In genomic region chr19:19776206-19777008, GRCh38 we compare ENCODE assay signal across 8 cellular contexts. TPM values are rescaled to one million over a fixed set of nuclear protein-coding genes. Genes with fewer than 3 reads are reported as not detected.
DNase-seq lines count a peak whose midpoint lies in the region; ATAC-seq and TF ChIP-seq lines count a peak whose summit lies in the region.

No MANE protein-coding gene starts in this region.

- peak; percentile 100 for ATAC-seq in stimulated activated naive CD8-positive, alpha-beta T cell treated with anti-CD3 and anti-CD28 coated beads, Interleukin-15, Interleukin-2, amounts not matched to agents 100 U/mL and 50 U/mL, for 24 hours

- H3K18ac ChIP-seq in H9 (ENCODE audit: insufficient read length, low read depth, low read length), result no peak overlapping the region

- peak; percentile 92 for TF ChIP-seq POLR2A in Raji (IDR thresholded peaks at IDR 0.05; ENCODE audit: insufficient read depth, low read depth, low read length)

- H3K27ac Mint-ChIP-seq in H9 (peak overlapping the region; percentile 85 to 98 (median 93); a peak in 6 of 7 replicates), nephron (peak overlapping the region; percentile 83 to 98 (median 94))

- no peak overlapping the region for H4K8ac ChIP-seq in H9 (replicated peaks; ENCODE audit: insufficient read length, low read depth, low read length)

- no peak overlapping the region for H2AFZ ChIP-seq in H9 (ENCODE audit: low read length)

- H2BK5ac ChIP-seq in H9 (ENCODE audit: insufficient read length, low read length), result no peak overlapping the region

- no peaks in the 10 kb centered on the region for H3K79me2 ChIP-seq in H9 (ENCODE audit: insufficient read depth, low read length)

- H3K4me1 ChIP-seq in ES-I3 (ENCODE audit: insufficient read depth, low read length) (peaks cover 4% of the 10 kb centered on the region; the same call in 1 of the 2 replicates), H9 (ENCODE audit: insufficient read depth, low read length) (no peaks in the 10 kb centered on the region; the same call in 1 of the 2 replicates)

- TF ChIP-seq CTCF in H9 (conservative IDR thresholded peaks at IDR 0.05) (no peak), nephron (IDR thresholded peaks at IDR 0.05; ENCODE audit: unreplicated experiment in 3 of 3) (no peak)

- H3K79me1 ChIP-seq in H9 (ENCODE audit: insufficient read depth, low read depth, low read length, poor library complexity, severe bottlenecking), result peaks cover 4% of the 10 kb centered on the region

- no peak overlapping the region for H4K5ac ChIP-seq in H9 (ENCODE audit: insufficient read length, low read depth, low read length)

- H3K27ac ChIP-seq in H9 (ENCODE audit: insufficient read length, low read depth, low read length), result no peak overlapping the region

- H3K9me3 ChIP-seq in ES-I3 (ENCODE audit: control insufficient read depth, insufficient read depth, low read length) (no peaks in the 10 kb centered on the region), H9 (ENCODE audit: control insufficient read depth, low read depth, low read length) (no peaks in the 10 kb centered on the region)

- H3K4me2 ChIP-seq in H9 (ENCODE audit: insufficient read depth, insufficient read length, low read length), result peak overlapping the region; percentile 86

- H3K36me3 Mint-ChIP-seq in H9 (ENCODE audit: insufficient read depth in 1 of 3, low read depth in 3 of 3), result peaks cover 13 to 19% (median 17%) of the 10 kb centered on the region in 3 experiments; a peak in 6 of 7 replicates
- peaks cover 46% of the 10 kb centered on the region for H3K36me3 Mint-ChIP-seq in nephron (ENCODE audit: low read depth)

- H2AK5ac ChIP-seq in H9 (ENCODE audit: insufficient read length, low read length), result no peak overlapping the region

- whole genome bisulfite sequencing in H9 (ENCODE audit: extremely low coverage, insufficient read length, low lambda C conversion rate), result no CpG with 5 or more reads among the region's 36 CpGs

- no peak overlapping the region for H3K14ac ChIP-seq in H9 (ENCODE audit: insufficient read depth, low read length)

- H3K4me1 Mint-ChIP-seq in H9 (peaks cover 14 to 18% of the 10 kb centered on the region in 2 experiments), nephron (peaks cover 22% of the 10 kb centered on the region)

- H3K56ac ChIP-seq in H9 (ENCODE audit: insufficient read length, low read depth, low read length), result no peak overlapping the region

- H2BK20ac ChIP-seq in H9 (ENCODE audit: low read depth, low read length, poor library complexity, severe bottlenecking), result no peak overlapping the region

- H2BK12ac ChIP-seq in H9 (ENCODE audit: insufficient read length, low read depth, low read length), result no peak overlapping the region

- H3K23me2 ChIP-seq in H9 (ENCODE audit: insufficient read length, low read depth, low read length, poor library complexity, severe bottlenecking), result peaks cover 15% of the 10 kb centered on the region

- H3K9me3 Mint-ChIP-seq in H9, result peaks cover 0 to 3% of the 10 kb centered on the region in 2 experiments; a peak in 2 of 5 replicates
- H3K9me3 Mint-ChIP-seq in nephron, result peaks cover 27% of the 10 kb centered on the region

- H3K27me3 Mint-ChIP-seq in H9 (ENCODE audit: low read depth), result no peaks in the 10 kb centered on the region
- no peaks in the 10 kb centered on the region for H3K27me3 Mint-ChIP-seq in nephron (ENCODE audit: low read depth)

- H2BK120ac ChIP-seq in H9 (ENCODE audit: low read depth, low read length, poor library complexity, severe bottlenecking), result no peak overlapping the region

- no peak overlapping the region for H2BK15ac ChIP-seq in H9 (ENCODE audit: low read depth, low read length)

- no peak overlapping the region for H3T11ph ChIP-seq in H9 (ENCODE audit: low read length)

- DNase-seq in H9 (peak; percentile 100), M059J (ENCODE audit: low read depth) (peak; percentile 99), fibroblast of the conjunctiva (ENCODE audit: low read depth) (peak; percentile 99)
- peak; percentile 98 for DNase-seq in activated effector memory CD4-positive, alpha-beta T cell treated with anti-CD3 and anti-CD28 coated beads, Interleukin-2, amount 50 U/mL, for 16 hours
- peak; percentile 91 for DNase-seq in stimulated activated naive CD8-positive, alpha-beta T cell treated with anti-CD3 and anti-CD28 coated beads, Interleukin-15, Interleukin-2, amounts not matched to agents 100 U/mL and 50 U/mL, for 24 hours

- no peaks in the 10 kb centered on the region for H3K36me3 ChIP-seq in ES-I3 (ENCODE audit: insufficient read depth, low read length)

- H3K9ac ChIP-seq in ES-I3 (ENCODE audit: low read depth, low read length) (peak overlapping the region; percentile 69), H9 (ENCODE audit: extremely low read depth, insufficient read length, low read length) (peak overlapping the region; percentile 56)

- H3K27me3 ChIP-seq in H9 (ENCODE audit: insufficient read depth, low read length), result no peaks in the 10 kb centered on the region

- H4K91ac ChIP-seq in H9 (ENCODE audit: insufficient read length, low read depth, low read length), result no peak overlapping the region

- H3K23ac ChIP-seq in H9 (ENCODE audit: insufficient read length, low read depth, low read length), result no peak overlapping the region

- H4K20me1 ChIP-seq in H9 (ENCODE audit: control insufficient read depth, insufficient read depth, insufficient read length), result no peaks in the 10 kb centered on the region

- H3K4ac ChIP-seq in H9 (ENCODE audit: low read depth, low read length), result no peak overlapping the region

- H3K4me3 Mint-ChIP-seq in H9 (peak overlapping the region; percentile 97), nephron (peak overlapping the region; percentile 95 to 100 (median 97))

RNA-seq across cellular contexts. Expression of gene ZNF14, which starts 43.5 kb away (rescaled TPM):
- 7.5 and 8.3 TPM in 2 replicates for total RNA-seq in H9 (2021)
- total RNA-seq in M059J (2014; rRNA removed; shearing (Covaris generic)), result 2.1 and 4.5 TPM in 2 replicates

RNA-seq across cellular contexts. Expression of gene ZNF506, which starts 45.1 kb away (rescaled TPM):
- total RNA-seq in H9 (2021), result 2.0 and 3.0 TPM in 2 replicates
- 8.0 and 26.4 TPM in 2 replicates for total RNA-seq in M059J (2014; rRNA removed; shearing (Covaris generic))
